In genomic region chr9:114180701-114181582, GRCh38 we compare ENCODE assay signal across 10 cellular contexts. TPM values are rescaled to one million over a fixed set of nuclear protein-coding genes. Genes with fewer than 3 reads are reported as not detected.
A peak's percentile ranks its signal among the peaks of the same experiment; 100 is the strongest.
DNase-seq lines count a peak whose midpoint lies in the region; ATAC-seq and TF ChIP-seq lines count a peak whose summit lies in the region.
"Had no signal": no experiment of that assay in that cellular context is flagged by ENCODE, and none has a peak within 500 bp of the region (broad histone marks: within the 10 kb centered on the region; RNA-seq: fewer than 3 reads in every experiment).

No MANE protein-coding gene starts in this region.

- intact Hi-C loops in Panc1 (cut with micrococcal nuclease; ENCODE audit: unreplicated experiment): no loop called here

- peaks cover 23% of the 10 kb centered on the region for H3K4me1 ChIP-seq in Panc1 (ENCODE audit: control insufficient read depth, insufficient read depth, low read length)
- peaks cover 3 to 23% of the 10 kb centered on the region in 2 donors for H3K4me1 ChIP-seq in lung (ENCODE audit: control insufficient read depth in 2 of 2, insufficient read depth in 2 of 2, low read length in 2 of 2)
- H3K4me1 ChIP-seq in stomach smooth muscle (ENCODE audit: control insufficient read depth, insufficient read depth, low read length): peaks cover 53% of the 10 kb centered on the region
- H3K4me1 ChIP-seq in Karpas-422 (ENCODE audit: low read length): no peaks in the 10 kb centered on the region

- H4K20me1 ChIP-seq in Karpas-422 (ENCODE audit: insufficient read depth, low read depth, low read length): no peaks in the 10 kb centered on the region

- H3K9me3 ChIP-seq in Panc1 (ENCODE audit: control insufficient read depth, insufficient read depth, low read depth, low read length) (no peaks in the 10 kb centered on the region), lung (ENCODE audit: control insufficient read depth in 2 of 2, insufficient read depth in 1 of 2, low read length in 1 of 2) (no peaks in the 10 kb centered on the region), stomach smooth muscle (ENCODE audit: control insufficient read depth in 2 of 2, low read length in 2 of 2) (no peaks in the 10 kb centered on the region), Karpas-422 (ENCODE audit: low read length) (no peaks in the 10 kb centered on the region)

- no peaks in the 10 kb centered on the region for H3K9me2 ChIP-seq in Karpas-422 (replicated peaks; ENCODE audit: insufficient read depth, low read length)

- CTCF ChIA-PET in Panc1 (lab: Charles Lee): no interaction called here

- ATAC-seq in Panc1: 0 out of 2 replicates have a peak, but pooled peaks have one; percentile 17
- no peak for ATAC-seq in lung (ENCODE audit: insufficient read depth, low FRiP score)
- no peak for ATAC-seq in GM19023 (IDR thresholded peaks at IDR 0.05; ENCODE audit: unreplicated experiment)

- 42 to 55% methylated on average over 14 of the region's 14 CpGs for WGBS in lung, 2 donors

- H3K27me3 ChIP-seq in Panc1 (ENCODE audit: control insufficient read depth, insufficient read depth, low read length) (no peaks in the 10 kb centered on the region), lung (ENCODE audit: control insufficient read depth, insufficient read depth) (no peaks in the 10 kb centered on the region), stomach smooth muscle (ENCODE audit: control insufficient read depth in 1 of 2, insufficient read depth in 2 of 2, low read length in 2 of 2) (no peaks in the 10 kb centered on the region), Karpas-422 (ENCODE audit: low read length) (no peaks in the 10 kb centered on the region)

- H3K4me2 ChIP-seq in Karpas-422 (ENCODE audit: low read depth, low read length, poor library complexity, severe bottlenecking): no peak overlapping the region

- TF ChIP-seq CTCF in Panc1 (IDR thresholded peaks at IDR 0.05) (no peak), fibroblast of pulmonary artery (IDR thresholded peaks at IDR 0.05; ENCODE audit: low read length, missing control alignments) (no peak), lung (IDR thresholded peaks at IDR 0.05; ENCODE audit: control extremely low read depth, extremely low read depth) (no peak)

- in situ Hi-C loops in Panc1 (cut with HindIII; ENCODE audit: low pct_unique_long_range_greater_than_20kb, low sequenced_read_pairs): no loop called here

- no TSS peak for BruUV-seq in Panc1 (replicated peaks; lab: Mats Ljungman, UMichigan)

- H2AFZ ChIP-seq in Karpas-422 (ENCODE audit: low read length): no peak overlapping the region

- no peaks in the 10 kb centered on the region for H3K79me2 ChIP-seq in Karpas-422 (ENCODE audit: low read length)

- POLR2A ChIA-PET in Panc1 (lab: Charles Lee): no interaction called here

- H3K27ac ChIP-seq in Panc1 (ENCODE audit: low read length): no peak overlapping the region
- peak overlapping the region; percentile 28 to 41 for H3K27ac ChIP-seq in lung (ENCODE audit: low read depth in 1 of 2, low read length in 1 of 2)
- peak overlapping the region; percentile 18 for H3K27ac ChIP-seq in stomach smooth muscle (ENCODE audit: low read length)
- no peak overlapping the region for H3K27ac ChIP-seq in Karpas-422 (ENCODE audit: low read length)

- H3K36me3 ChIP-seq in Panc1 (ENCODE audit: control insufficient read depth, insufficient read depth, low read length): no peaks in the 10 kb centered on the region
- no peaks in the 10 kb centered on the region for H3K36me3 ChIP-seq in lung (ENCODE audit: control insufficient read depth in 2 of 2, insufficient read depth in 2 of 2, low read length in 2 of 2)
- no peaks in the 10 kb centered on the region for H3K36me3 ChIP-seq in stomach smooth muscle (ENCODE audit: control insufficient read depth in 2 of 2, insufficient read depth in 2 of 2, low read length in 2 of 2)
- no peaks in the 10 kb centered on the region for H3K36me3 ChIP-seq in Karpas-422 (ENCODE audit: insufficient read depth, low read length)

- DNase-seq in Panc1 (ENCODE audit: low read depth, low spot score) (no peak), fibroblast of pulmonary artery (ENCODE audit: low read depth) (peak; percentile 79), lung (ENCODE audit: low spot score) (no peak), Karpas-422 (no peak), NCI-H1105 treated with DMSO at 0.1 percent for 48 hours (lab: John Stamatoyannopoulos, UW) (no peak), epidermal melanocyte (ENCODE audit: insufficient read length, low spot score) (no peak)
- DNase-seq: CD4-positive, alpha-beta T cell; NCI-H1436 treated with DMSO at 0.1 percent for 48 hours had no signal

- H3K9ac ChIP-seq in stomach smooth muscle (ENCODE audit: low read length in 2 of 2): peak overlapping the region in 1 of 2 donors; percentile 13
- H3K9ac ChIP-seq in Karpas-422 (ENCODE audit: low read length): no peak overlapping the region

- no peak overlapping the region for H3K4me3 ChIP-seq in Panc1 (ENCODE audit: low read depth in 2 of 2, low read length in 2 of 2)
- peak overlapping the region; percentile 3 for H3K4me3 ChIP-seq in fibroblast of pulmonary artery (replicated peaks; ENCODE audit: low read depth, low read length)
- no peak overlapping the region for H3K4me3 ChIP-seq in lung
- H3K4me3 ChIP-seq in stomach smooth muscle (ENCODE audit: low read length in 2 of 2): peak overlapping the region in 1 of 2 donors; percentile 3
- no peak overlapping the region for H3K4me3 ChIP-seq in Karpas-422 (ENCODE audit: low read length)

RNA-seq across cellular contexts. Expression of gene COL27A1, which starts 25.6 kb away (rescaled TPM):
- total RNA-seq in Panc1 (2021; ENCODE audit: unreplicated experiment) (5.1 TPM), lung (10 to 100 TPM; 18.4 to 25.6 TPM)
- polyA plus RNA-seq in Panc1 (2012; ENCODE audit: insufficient read length): 2.3 TPM
- polyA plus RNA-seq in lung: 10 to 100 TPM; 10.9 to 16.3 TPM
- not detected in 2 replicates for total RNA-seq in Karpas-422 (2014; rRNA removed; shearing (Covaris generic); ENCODE audit: low replicate concordance)

Comparison
In these comparisons a context has a peak if more than half of its experiments do, and no peak if none do; other contexts are left out.
1. H3K27ac ChIP-seq: peak in lung (2 of 2) and stomach smooth muscle (single experiment); none in Panc1 (single experiment) and Karpas-422 (single experiment).